ENCODE assay signal across 1 cellular context in the genomic region with DNA sequence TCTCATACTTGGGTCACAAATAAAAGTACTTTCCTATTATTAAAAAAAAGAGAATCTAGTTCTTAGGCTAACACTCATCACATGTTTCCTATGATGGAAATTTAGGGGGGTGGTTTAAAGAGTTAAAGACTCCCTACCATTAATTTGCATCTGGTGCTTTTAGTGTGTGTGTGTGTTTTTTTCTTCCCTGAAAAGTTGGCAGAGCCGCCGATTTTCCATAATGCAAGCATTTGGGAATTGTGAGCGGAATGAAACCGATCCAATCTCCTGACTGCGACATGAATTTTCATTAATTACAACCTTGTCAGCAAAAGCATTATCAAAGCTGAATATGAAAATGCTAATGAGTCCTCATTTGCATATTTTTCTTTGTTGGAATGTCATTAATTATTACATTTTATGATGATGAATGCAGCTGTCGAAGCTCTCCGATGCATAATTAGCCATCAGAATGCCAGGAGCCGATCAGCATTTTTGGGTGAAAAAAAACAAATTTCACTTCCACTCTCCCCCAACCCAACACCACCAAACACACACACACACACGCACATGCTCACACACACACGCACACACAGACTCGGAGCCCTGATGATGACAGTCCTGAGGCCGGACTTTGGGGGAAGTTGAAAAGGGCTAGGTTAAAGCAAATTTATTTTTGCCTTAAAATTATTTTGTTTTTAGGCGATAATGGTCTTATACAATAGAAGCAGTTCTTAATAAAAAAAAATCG.
TF ChIP-seq lines count a peak whose summit lies in the region.

No MANE protein-coding gene starts in this region.

TF ChIP-seq in GM23338, 12 proteins besides CTCF, POLR2A, EP300 and RAD21 (continued from another document):
- TF ChIP-seq, protein P1, sequence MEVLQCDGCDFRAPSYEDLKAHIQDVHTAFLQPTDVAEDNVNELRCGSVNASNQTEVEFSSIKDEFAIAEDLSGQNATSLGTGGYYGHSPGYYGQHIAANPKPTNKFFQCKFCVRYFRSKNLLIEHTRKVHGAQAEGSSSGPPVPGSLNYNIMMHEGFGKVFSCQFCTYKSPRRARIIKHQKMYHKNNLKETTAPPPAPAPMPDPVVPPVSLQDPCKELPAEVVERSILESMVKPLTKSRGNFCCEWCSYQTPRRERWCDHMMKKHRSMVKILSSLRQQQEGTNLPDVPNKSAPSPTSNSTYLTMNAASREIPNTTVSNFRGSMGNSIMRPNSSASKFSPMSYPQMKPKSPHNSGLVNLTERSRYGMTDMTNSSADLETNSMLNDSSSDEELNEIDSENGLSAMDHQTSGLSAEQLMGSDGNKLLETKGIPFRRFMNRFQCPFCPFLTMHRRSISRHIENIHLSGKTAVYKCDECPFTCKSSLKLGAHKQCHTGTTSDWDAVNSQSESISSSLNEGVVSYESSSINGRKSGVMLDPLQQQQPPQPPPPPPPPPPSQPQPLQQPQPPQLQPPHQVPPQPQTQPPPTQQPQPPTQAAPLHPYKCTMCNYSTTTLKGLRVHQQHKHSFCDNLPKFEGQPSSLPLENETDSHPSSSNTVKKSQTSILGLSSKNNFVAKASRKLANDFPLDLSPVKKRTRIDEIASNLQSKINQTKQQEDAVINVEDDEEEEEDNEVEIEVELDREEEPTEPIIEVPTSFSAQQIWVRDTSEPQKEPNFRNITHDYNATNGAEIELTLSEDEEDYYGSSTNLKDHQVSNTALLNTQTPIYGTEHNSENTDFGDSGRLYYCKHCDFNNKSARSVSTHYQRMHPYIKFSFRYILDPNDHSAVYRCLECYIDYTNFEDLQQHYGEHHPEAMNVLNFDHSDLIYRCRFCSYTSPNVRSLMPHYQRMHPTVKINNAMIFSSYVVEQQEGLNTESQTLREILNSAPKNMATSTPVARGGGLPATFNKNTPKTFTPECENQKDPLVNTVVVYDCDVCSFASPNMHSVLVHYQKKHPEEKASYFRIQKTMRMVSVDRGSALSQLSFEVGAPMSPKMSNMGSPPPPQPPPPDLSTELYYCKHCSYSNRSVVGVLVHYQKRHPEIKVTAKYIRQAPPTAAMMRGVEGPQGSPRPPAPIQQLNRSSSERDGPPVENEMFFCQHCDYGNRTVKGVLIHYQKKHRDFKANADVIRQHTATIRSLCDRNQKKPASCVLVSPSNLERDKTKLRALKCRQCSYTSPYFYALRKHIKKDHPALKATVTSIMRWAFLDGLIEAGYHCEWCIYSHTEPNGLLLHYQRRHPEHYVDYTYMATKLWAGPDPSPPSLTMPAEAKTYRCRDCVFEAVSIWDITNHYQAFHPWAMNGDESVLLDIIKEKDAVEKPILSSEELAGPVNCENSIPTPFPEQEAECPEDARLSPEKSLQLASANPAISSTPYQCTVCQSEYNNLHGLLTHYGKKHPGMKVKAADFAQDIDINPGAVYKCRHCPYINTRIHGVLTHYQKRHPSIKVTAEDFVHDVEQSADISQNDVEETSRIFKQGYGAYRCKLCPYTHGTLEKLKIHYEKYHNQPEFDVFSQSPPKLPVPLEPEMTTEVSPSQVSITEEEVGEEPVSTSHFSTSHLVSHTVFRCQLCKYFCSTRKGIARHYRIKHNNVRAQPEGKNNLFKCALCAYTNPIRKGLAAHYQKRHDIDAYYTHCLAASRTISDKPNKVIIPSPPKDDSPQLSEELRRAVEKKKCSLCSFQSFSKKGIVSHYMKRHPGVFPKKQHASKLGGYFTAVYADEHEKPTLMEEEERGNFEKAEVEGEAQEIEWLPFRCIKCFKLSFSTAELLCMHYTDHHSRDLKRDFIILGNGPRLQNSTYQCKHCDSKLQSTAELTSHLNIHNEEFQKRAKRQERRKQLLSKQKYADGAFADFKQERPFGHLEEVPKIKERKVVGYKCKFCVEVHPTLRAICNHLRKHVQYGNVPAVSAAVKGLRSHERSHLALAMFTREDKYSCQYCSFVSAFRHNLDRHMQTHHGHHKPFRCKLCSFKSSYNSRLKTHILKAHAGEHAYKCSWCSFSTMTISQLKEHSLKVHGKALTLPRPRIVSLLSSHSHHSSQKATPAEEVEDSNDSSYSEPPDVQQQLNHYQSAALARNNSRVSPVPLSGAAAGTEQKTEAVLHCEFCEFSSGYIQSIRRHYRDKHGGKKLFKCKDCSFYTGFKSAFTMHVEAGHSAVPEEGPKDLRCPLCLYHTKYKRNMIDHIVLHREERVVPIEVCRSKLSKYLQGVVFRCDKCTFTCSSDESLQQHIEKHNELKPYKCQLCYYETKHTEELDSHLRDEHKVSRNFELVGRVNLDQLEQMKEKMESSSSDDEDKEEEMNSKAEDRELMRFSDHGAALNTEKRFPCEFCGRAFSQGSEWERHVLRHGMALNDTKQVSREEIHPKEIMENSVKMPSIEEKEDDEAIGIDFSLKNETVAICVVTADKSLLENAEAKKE (CRISPR knock-in tag; IDR thresholded peaks at IDR 0.05) = no peak
- TF ChIP-seq EZH2 (IDR thresholded peaks at IDR 0.05; ENCODE audit: low read depth, unreplicated experiment) = no peak
- TF ChIP-seq, protein P2, sequence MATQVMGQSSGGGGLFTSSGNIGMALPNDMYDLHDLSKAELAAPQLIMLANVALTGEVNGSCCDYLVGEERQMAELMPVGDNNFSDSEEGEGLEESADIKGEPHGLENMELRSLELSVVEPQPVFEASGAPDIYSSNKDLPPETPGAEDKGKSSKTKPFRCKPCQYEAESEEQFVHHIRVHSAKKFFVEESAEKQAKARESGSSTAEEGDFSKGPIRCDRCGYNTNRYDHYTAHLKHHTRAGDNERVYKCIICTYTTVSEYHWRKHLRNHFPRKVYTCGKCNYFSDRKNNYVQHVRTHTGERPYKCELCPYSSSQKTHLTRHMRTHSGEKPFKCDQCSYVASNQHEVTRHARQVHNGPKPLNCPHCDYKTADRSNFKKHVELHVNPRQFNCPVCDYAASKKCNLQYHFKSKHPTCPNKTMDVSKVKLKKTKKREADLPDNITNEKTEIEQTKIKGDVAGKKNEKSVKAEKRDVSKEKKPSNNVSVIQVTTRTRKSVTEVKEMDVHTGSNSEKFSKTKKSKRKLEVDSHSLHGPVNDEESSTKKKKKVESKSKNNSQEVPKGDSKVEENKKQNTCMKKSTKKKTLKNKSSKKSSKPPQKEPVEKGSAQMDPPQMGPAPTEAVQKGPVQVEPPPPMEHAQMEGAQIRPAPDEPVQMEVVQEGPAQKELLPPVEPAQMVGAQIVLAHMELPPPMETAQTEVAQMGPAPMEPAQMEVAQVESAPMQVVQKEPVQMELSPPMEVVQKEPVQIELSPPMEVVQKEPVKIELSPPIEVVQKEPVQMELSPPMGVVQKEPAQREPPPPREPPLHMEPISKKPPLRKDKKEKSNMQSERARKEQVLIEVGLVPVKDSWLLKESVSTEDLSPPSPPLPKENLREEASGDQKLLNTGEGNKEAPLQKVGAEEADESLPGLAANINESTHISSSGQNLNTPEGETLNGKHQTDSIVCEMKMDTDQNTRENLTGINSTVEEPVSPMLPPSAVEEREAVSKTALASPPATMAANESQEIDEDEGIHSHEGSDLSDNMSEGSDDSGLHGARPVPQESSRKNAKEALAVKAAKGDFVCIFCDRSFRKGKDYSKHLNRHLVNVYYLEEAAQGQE (IDR thresholded peaks at IDR 0.05; ENCODE audit: unreplicated experiment) = no peak
